ENCODE assay signal across 8 cellular contexts in the genomic region with DNA sequence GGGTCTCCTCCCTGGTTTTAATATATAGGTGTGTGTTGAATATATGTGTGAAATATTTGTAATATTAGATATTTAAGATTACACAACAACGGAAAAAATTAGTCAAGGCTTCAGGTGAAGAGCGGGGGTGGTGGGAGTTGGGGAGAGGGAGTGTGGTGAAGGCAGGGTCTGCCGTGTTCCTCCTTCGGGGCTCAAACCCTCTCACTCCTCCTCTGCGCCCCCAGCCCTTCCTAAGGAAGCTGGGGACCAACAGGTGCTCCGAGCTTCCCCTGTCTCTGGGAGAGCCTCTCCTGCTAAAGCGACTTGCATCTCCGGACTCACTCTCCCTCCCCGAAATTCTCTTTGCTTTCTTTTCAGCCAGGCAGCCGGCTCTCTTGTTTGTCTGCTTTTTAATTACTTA. TPM values are rescaled to one million over a fixed set of nuclear protein-coding genes. Genes with fewer than 3 reads are reported as not detected.
DNase-seq lines count a peak whose midpoint lies in the region; ATAC-seq and TF ChIP-seq lines count a peak whose summit lies in the region.

No MANE protein-coding gene starts in this region.

- H3K9me3 Mint-ChIP-seq in CD4-positive, CD25-positive, alpha-beta regulatory T cell = peaks cover 0 to 13% (median 0%) of the 10 kb centered on the region in 7 donors
- H3K9me3 Mint-ChIP-seq in nephron progenitor cell = no peaks in the 10 kb centered on the region
- no peaks in the 10 kb centered on the region for H3K9me3 Mint-ChIP-seq in stimulated activated naive CD8-positive, alpha-beta T cell treated with anti-CD3 and anti-CD28 coated beads, Interleukin-15, amount 100 ng/mL, for 72 hours

- no peaks in the 10 kb centered on the region for H3K9me3 ChIP-seq in CD4-positive, CD25-positive, alpha-beta regulatory T cell (ENCODE audit: control insufficient read depth in 2 of 2, low read length in 2 of 2)
- no peaks in the 10 kb centered on the region for H3K9me3 ChIP-seq in effector memory CD4-positive, alpha-beta T cell (ENCODE audit: control insufficient read depth, low read length)

- H3K36me3 ChIP-seq in CD4-positive, CD25-positive, alpha-beta regulatory T cell (ENCODE audit: control insufficient read depth, insufficient read depth, low read length) = no peaks in the 10 kb centered on the region
- H3K36me3 ChIP-seq in effector memory CD4-positive, alpha-beta T cell (ENCODE audit: control insufficient read depth, insufficient read depth, low read length) = no peaks in the 10 kb centered on the region

- TF ChIP-seq CTCF in LNCaP clone FGC (IDR thresholded peaks at IDR 0.05; ENCODE audit: control insufficient read depth, extremely low read depth, insufficient read depth) (no peak), nephron progenitor cell (IDR thresholded peaks at IDR 0.05) (no peak)

- peaks cover 45% of the 10 kb centered on the region for H3K27me3 Mint-ChIP-seq in CD4-positive, CD25-positive, alpha-beta regulatory T cell
- H3K27me3 Mint-ChIP-seq in nephron progenitor cell (ENCODE audit: low read depth, poor library complexity) = peaks cover 9% of the 10 kb centered on the region
- H3K27me3 Mint-ChIP-seq in stimulated activated naive CD8-positive, alpha-beta T cell treated with anti-CD3 and anti-CD28 coated beads, Interleukin-15, amount 100 ng/mL, for 72 hours = peaks cover 57% of the 10 kb centered on the region

- H3K36me3 Mint-ChIP-seq in CD4-positive, CD25-positive, alpha-beta regulatory T cell = no peaks in the 10 kb centered on the region
- H3K36me3 Mint-ChIP-seq in nephron progenitor cell (ENCODE audit: low read depth) = no peaks in the 10 kb centered on the region

- DNase-seq in CD4-positive, CD25-positive, alpha-beta regulatory T cell = no peak
- no peak for DNase-seq in LNCaP clone FGC (ENCODE audit: low read depth)
- no peak for DNase-seq in effector memory CD4-positive, alpha-beta T cell
- peak; percentile 15 for DNase-seq in nephron progenitor cell
- DNase-seq in stimulated activated naive CD8-positive, alpha-beta T cell treated with anti-CD3 and anti-CD28 coated beads, Interleukin-15, amount 100 ng/mL, for 72 hours = no peak
- DNase-seq in glomerular visceral epithelial cell (ENCODE audit: extremely low spot score) = no peak

- H3K4me3 Mint-ChIP-seq in CD4-positive, CD25-positive, alpha-beta regulatory T cell = peak overlapping the region; percentile 66 to 82 (median 80)
- H3K4me3 Mint-ChIP-seq in nephron progenitor cell = peak overlapping the region; percentile 97
- H3K4me3 Mint-ChIP-seq in stimulated activated naive CD8-positive, alpha-beta T cell treated with anti-CD3 and anti-CD28 coated beads, Interleukin-15, amount 100 ng/mL, for 72 hours = peak overlapping the region in 1 of 2 donors; percentile 21

- no peak overlapping the region for H3K27ac Mint-ChIP-seq in CD4-positive, CD25-positive, alpha-beta regulatory T cell
- peak overlapping the region; percentile 99 for H3K27ac Mint-ChIP-seq in nephron progenitor cell
- no peak overlapping the region for H3K27ac Mint-ChIP-seq in stimulated activated naive CD8-positive, alpha-beta T cell treated with anti-CD3 and anti-CD28 coated beads, Interleukin-15, amount 100 ng/mL, for 72 hours

- no peak for ATAC-seq in CD4-positive, CD25-positive, alpha-beta regulatory T cell (ENCODE audit: low read depth in 2 of 2)
- ATAC-seq in GM21526 (IDR thresholded peaks at IDR 0.05; ENCODE audit: low FRiP score, unreplicated experiment) (no peak), GM19397 (IDR thresholded peaks at IDR 0.05; ENCODE audit: unreplicated experiment) (no peak)
- ATAC-seq in stimulated activated naive CD8-positive, alpha-beta T cell treated with anti-CD3 and anti-CD28 coated beads, Interleukin-15, amount 100 ng/mL, for 72 hours = no peak

- peaks cover 0 to 15% (median 2%) of the 10 kb centered on the region in 4 donors for H3K4me1 Mint-ChIP-seq in CD4-positive, CD25-positive, alpha-beta regulatory T cell
- H3K4me1 Mint-ChIP-seq in nephron progenitor cell = peaks cover 15% of the 10 kb centered on the region
- H3K4me1 Mint-ChIP-seq in stimulated activated naive CD8-positive, alpha-beta T cell treated with anti-CD3 and anti-CD28 coated beads, Interleukin-15, amount 100 ng/mL, for 72 hours = peaks cover 20% of the 10 kb centered on the region

- peak overlapping the region; percentile 66 for H3K4me3 ChIP-seq in CD4-positive, CD25-positive, alpha-beta regulatory T cell (ENCODE audit: low read depth, low read length)
- peak overlapping the region; percentile 49 for H3K4me3 ChIP-seq in LNCaP clone FGC (ENCODE audit: low read depth, low read length)
- peak overlapping the region; percentile 55 for H3K4me3 ChIP-seq in effector memory CD4-positive, alpha-beta T cell (ENCODE audit: insufficient read depth, low read depth, low read length, poor library complexity, severe bottlenecking)

- H3K4me1 ChIP-seq in CD4-positive, CD25-positive, alpha-beta regulatory T cell (ENCODE audit: control insufficient read depth, insufficient read depth, low read length, poor library complexity, severe bottlenecking) = peaks cover 35% of the 10 kb centered on the region
- H3K4me1 ChIP-seq in effector memory CD4-positive, alpha-beta T cell (ENCODE audit: control insufficient read depth, insufficient read depth, low read length, poor library complexity, severe bottlenecking) = peaks cover 21% of the 10 kb centered on the region

- H3K27me3 ChIP-seq in CD4-positive, CD25-positive, alpha-beta regulatory T cell (ENCODE audit: control insufficient read depth, insufficient read depth, low read length) = peaks cover 40% of the 10 kb centered on the region
- peaks cover 34% of the 10 kb centered on the region for H3K27me3 ChIP-seq in effector memory CD4-positive, alpha-beta T cell (replicated peaks; ENCODE audit: control insufficient read depth, insufficient read depth, low read length, poor library complexity, severe bottlenecking)

- H3K27ac ChIP-seq in CD4-positive, CD25-positive, alpha-beta regulatory T cell (ENCODE audit: insufficient read depth, low read length, poor library complexity, severe bottlenecking) = no peak overlapping the region
- no peak overlapping the region for H3K27ac ChIP-seq in effector memory CD4-positive, alpha-beta T cell (ENCODE audit: insufficient read depth, low read length, poor library complexity, severe bottlenecking)

RNA-seq across cellular contexts. Expression of a gene that starts 0.9 kb away (rescaled TPM):
- total RNA-seq in CD4-positive, CD25-positive, alpha-beta regulatory T cell = 6.9 TPM
- polyA plus RNA-seq in CD4-positive, CD25-positive, alpha-beta regulatory T cell = 10 to 100 TPM in 1 of 4 donors, 1 to 10 TPM in 3; 3.6 to 11.3 (median 7.1) TPM
